In genomic region chr5:127030259-127031146, GRCh38 we compare ENCODE assay signal across 8 cellular contexts. TPM values are rescaled to one million over a fixed set of nuclear protein-coding genes. Genes with fewer than 3 reads are reported as not detected.
DNase-seq lines count a peak whose midpoint lies in the region; ATAC-seq and TF ChIP-seq lines count a peak whose summit lies in the region.

TSS of gene MARCHF3 (minus strand) at chr5:127030558. CDS start at chr5:126918171, 112,387 bp downstream.

- H3K9me3 ChIP-seq in SK-N-SH, result no peaks in the 10 kb centered on the region

- no peaks in the 10 kb centered on the region for H3F3A ChIP-seq in SK-N-SH (replicated peaks; ENCODE audit: insufficient read depth)

- peak within 1 kb of the TSS; percentile 87 for H3K4me2 ChIP-seq in SK-N-SH

- POLR2A ChIA-PET in SK-N-SH (lab: Yijun Ruan, JAX), result interaction anchor here (0.6 to 0.9 kb wide), 2 partner anchors 9 to 253 kb away, joined by 3 read pairs; no protein-coding TSS in a partner anchor

- peak within 1 kb of the TSS; percentile 89 for H3K4me3 Mint-ChIP-seq in activated naive CD8-positive, alpha-beta T cell

- peaks cover 42% of the 10 kb centered on the region for H3K79me2 ChIP-seq in SK-N-SH (ENCODE audit: insufficient read depth)

- H3K9me2 ChIP-seq in SK-N-SH, result no peaks in the 10 kb centered on the region

- ATAC-seq in HG02571 (IDR thresholded peaks at IDR 0.05; ENCODE audit: unreplicated experiment), result peak; percentile 95
- peak; percentile 98 for ATAC-seq in omental fat pad (ENCODE audit: low FRiP score)

- peak; percentile 24 for TF ChIP-seq CTCF in GM10266 (IDR thresholded peaks at IDR 0.05; ENCODE audit: control insufficient read depth, insufficient read depth, low read depth, missing control alignments)
- no peak for TF ChIP-seq CTCF in NB4 (IDR thresholded peaks at IDR 0.05; ENCODE audit: low read depth, low read length)
- TF ChIP-seq CTCF in SK-N-SH (IDR thresholded peaks at IDR 0.05), result peak; percentile 51
- TF ChIP-seq CTCF in omental fat pad (IDR thresholded peaks at IDR 0.05), result no peak

- TF ChIP-seq RAD21 in SK-N-SH (IDR thresholded peaks at IDR 0.05; ENCODE audit: low read length), result peak; percentile 9; the same call in 1 of the 2 replicates

- H3K4me1 ChIP-seq in SK-N-SH (ENCODE audit: control insufficient read depth in 1 of 2, insufficient read depth in 2 of 2, low read depth in 1 of 2, low read length in 1 of 2), result peaks cover 8 to 9% of the 10 kb centered on the region in 2 experiments; a peak in 3 of 4 replicates

- no peaks in the 10 kb centered on the region for H3K36me3 ChIP-seq in SK-N-SH (replicated peaks in 1 of 2; ENCODE audit: control insufficient read depth in 1 of 2, insufficient read depth in 2 of 2, low read length in 1 of 2)

- H3K4me1 Mint-ChIP-seq in activated naive CD8-positive, alpha-beta T cell (ENCODE audit: low read depth), result peaks cover 22% of the 10 kb centered on the region

- H3K27me3 ChIP-seq in SK-N-SH (ENCODE audit: insufficient read depth), result no peaks in the 10 kb centered on the region

- peak within 1 kb of the TSS; percentile 77 for H3K9ac ChIP-seq in SK-N-SH

- CTCF ChIA-PET in SK-N-SH (lab: Yijun Ruan, JAX), result interaction anchor here (0.8 to 1.4 kb wide), 8 partner anchors 8 to 199 kb away, joined by 3 to 5 read pairs (median 3); no protein-coding TSS in a partner anchor

- H3K27ac ChIP-seq in SK-N-SH (ENCODE audit: low read depth in 2 of 2, low read length in 1 of 2), result peak within 1 kb of the TSS; percentile 72 to 88
- no peak within 1 kb of the TSS for H3K27ac ChIP-seq in temporal lobe (ENCODE audit: low read depth, low read length)

- DNase-seq in GM10266 (ENCODE audit: extremely low spot score) (peak; percentile 97), NB4 (ENCODE audit: low read depth) (peak; percentile 98), SK-N-SH (peak; percentile 99), glomerular visceral epithelial cell (ENCODE audit: extremely low spot score) (peak; percentile 98), omental fat pad (ENCODE audit: low spot score) (peak; percentile 72)

- peak in 1 of 2 experiments; percentile 6; a peak in 1 of 4 replicates for TF ChIP-seq EP300 in SK-N-SH (IDR thresholded peaks at IDR 0.05; ENCODE audit: borderline replicate concordance in 1 of 2, low read depth in 1 of 2, low read length in 1 of 2)

- H3K9me3 Mint-ChIP-seq in activated naive CD8-positive, alpha-beta T cell (ENCODE audit: low read depth), result no peaks in the 10 kb centered on the region

- peak within 1 kb of the TSS; percentile 80 for H3K4me3 ChIP-seq in NB4 (ENCODE audit: low read depth, low read length)
- H3K4me3 ChIP-seq in SK-N-SH (ENCODE audit: low read depth in 2 of 2, low read length in 1 of 2), result peak within 1 kb of the TSS; percentile 93 to 97

- H3K27ac Mint-ChIP-seq in activated naive CD8-positive, alpha-beta T cell, result peak within 1 kb of the TSS; percentile 72

- peaks cover 4% of the 10 kb centered on the region for H3K27me3 Mint-ChIP-seq in activated naive CD8-positive, alpha-beta T cell

- no peaks in the 10 kb centered on the region for H4K20me1 ChIP-seq in SK-N-SH (ENCODE audit: insufficient read depth)

- under 1% methylated on average over 15 of the region's 97 CpGs for WGBS in SK-N-SH (ENCODE audit: low lambda C conversion rate)

- H2AFZ ChIP-seq in SK-N-SH (ENCODE audit: low read depth), result peak within 1 kb of the TSS; percentile 94

- H3K36me3 Mint-ChIP-seq in activated naive CD8-positive, alpha-beta T cell, result no peaks in the 10 kb centered on the region

- TF ChIP-seq POLR2A in NB4 (IDR thresholded peaks at IDR 0.05; ENCODE audit: extremely low read depth, insufficient read length), result peak; percentile 93

TF ChIP-seq in SK-N-SH, 30 proteins besides CTCF, POLR2A, EP300 and RAD21 (continues in another document):
- TF ChIP-seq, protein P1, sequence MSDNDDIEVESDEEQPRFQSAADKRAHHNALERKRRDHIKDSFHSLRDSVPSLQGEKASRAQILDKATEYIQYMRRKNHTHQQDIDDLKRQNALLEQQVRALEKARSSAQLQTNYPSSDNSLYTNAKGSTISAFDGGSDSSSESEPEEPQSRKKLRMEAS (IDR thresholded peaks at IDR 0.05; ENCODE audit: low read depth), result peak; percentile 69
- TF ChIP-seq FOXM1 (IDR thresholded peaks at IDR 0.05; ENCODE audit: low read depth) (no peak), ELF1 (IDR thresholded peaks at IDR 0.05) (no peak), TCF12 (IDR thresholded peaks at IDR 0.05) (no peak), ZBTB33 (IDR thresholded peaks at IDR 0.05; ENCODE audit: borderline replicate concordance, low read depth) (no peak), SIN3A (IDR thresholded peaks at IDR 0.05; ENCODE audit: borderline replicate concordance, low read depth, low read length) (peak; percentile 48; the same call in 1 of the 2 replicates), YY1 (IDR thresholded peaks at IDR 0.05; ENCODE audit: low read depth) (no peak), EZH2phosphoT487 (IDR thresholded peaks at IDR 0.05; ENCODE audit: borderline replicate concordance, low read depth) (no peak), CHD2 (IDR thresholded peaks at IDR 0.05; ENCODE audit: low read length, partially characterized antibody) (peak; percentile 50), GATA2 (CRISPR knock-in tag; IDR thresholded peaks at IDR 0.05) (no peak), JUND (IDR thresholded peaks at IDR 0.05) (no peak), NFIC (IDR thresholded peaks at IDR 0.05; ENCODE audit: borderline replicate concordance) (no peak), TEAD4 (IDR thresholded peaks at IDR 0.05; ENCODE audit: borderline replicate concordance, insufficient read depth) (no peak), MXI1 (IDR thresholded peaks at IDR 0.05; ENCODE audit: low read depth, low read length) (peak; percentile 17; the same call in 1 of the 2 replicates), IRF3 (IDR thresholded peaks at IDR 0.05; ENCODE audit: low read depth, low read length) (peak; percentile 50), FOSL2 (IDR thresholded peaks at IDR 0.05; ENCODE audit: borderline replicate concordance, low read depth) (no peak), PBX3 (IDR thresholded peaks at IDR 0.05) (peak; percentile 99), FOXJ3 (CRISPR knock-in tag; IDR thresholded peaks at IDR 0.05) (no peak), POLR2AphosphoS5 (IDR thresholded peaks at IDR 0.05; ENCODE audit: low read depth, low read length) (peak; percentile 95)
- TF ChIP-seq, protein P2, sequence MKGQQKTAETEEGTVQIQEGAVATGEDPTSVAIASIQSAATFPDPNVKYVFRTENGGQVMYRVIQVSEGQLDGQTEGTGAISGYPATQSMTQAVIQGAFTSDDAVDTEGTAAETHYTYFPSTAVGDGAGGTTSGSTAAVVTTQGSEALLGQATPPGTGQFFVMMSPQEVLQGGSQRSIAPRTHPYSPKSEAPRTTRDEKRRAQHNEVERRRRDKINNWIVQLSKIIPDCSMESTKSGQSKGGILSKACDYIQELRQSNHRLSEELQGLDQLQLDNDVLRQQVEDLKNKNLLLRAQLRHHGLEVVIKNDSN (IDR thresholded peaks at IDR 0.05; ENCODE audit: borderline replicate concordance, low read depth), result no peak

RNA-seq across cellular contexts. Expression of gene MARCHF3, which starts in this region (rescaled TPM):
- 21.5 and 32.4 TPM in 2 replicates for polyA plus RNA-seq in SK-N-SH (2012; rRNA removed)
- polyA plus RNA-seq in SK-N-SH (2012; cell fraction: cytosol; rRNA removed), result 22.5 and 25.9 TPM in 2 replicates
- 10.0 and 18.4 TPM in 2 replicates for polyA plus RNA-seq in SK-N-SH (2012; cell fraction: nucleus; rRNA removed)
- 10 to 100 TPM in 2 of 4 donors, 1 to 10 TPM in 2; 7.4 to 72.7 (median 16.2) TPM for total RNA-seq in omental fat pad
- 19.7 TPM for total RNA-seq in temporal lobe

Comparison
In these comparisons a context has a peak if more than half of its experiments do, and no peak if none do; other contexts are left out.
1. CTCF ChIP-seq: peak in GM10266 (single experiment) and SK-N-SH (single experiment); none in NB4 (single experiment) and omental fat pad (0 of 3).
2. Peak in every context shown above with its lines, with median percentiles within 50 percentile points of each other: DNase-seq.